In genomic region chr12:47077206-47078085, GRCh38 we compare ENCODE assay signal across 14 cellular contexts. TPM values are rescaled to one million over a fixed set of nuclear protein-coding genes. Genes with fewer than 3 reads are reported as not detected.
A peak's percentile ranks its signal among the peaks of the same experiment; 100 is the strongest.
DNase-seq lines count a peak whose midpoint lies in the region; ATAC-seq and TF ChIP-seq lines count a peak whose summit lies in the region.
"Had no signal": no experiment of that assay in that cellular context is flagged by ENCODE, and none has a peak within 500 bp of the region (broad histone marks: within the 10 kb centered on the region; RNA-seq: fewer than 3 reads in every experiment).

No MANE protein-coding gene starts in this region.

- 87 to 90% methylated on average over 13 to 16 of the region's 17 CpGs for WGBS in gastroesophageal sphincter (ENCODE audit: low coverage in 1 of 2), 2 donors

- H3K27ac ChIP-seq in lower lobe of right lung (no peak overlapping the region), WERI-Rb-1 (no peak overlapping the region), gastroesophageal sphincter (no peak overlapping the region)
- H3K27ac ChIP-seq: BLaER1 treated with 17β-estradiol and CSF1 and Interleukin-3, amounts not matched to agents 10 nM and 100 nM; esophagus muscularis mucosa had no signal

- DNase-seq in activated T-cell treated with anti-CD3 and anti-CD28 coated beads, Interleukin-2, amount 50 U/mL, for 24 hours: no peak
- DNase-seq in activated T-cell treated with anti-CD3 and anti-CD28 coated beads for 4 hours (no peak), lower lobe of right lung (no peak), type B pancreatic cell (ENCODE audit: extremely low spot score, unreplicated experiment) (no peak), WERI-Rb-1 (no peak), head of caudate nucleus (no peak)
- DNase-seq: activated naive CD4-positive, alpha-beta T cell; NCI-H2227 treated with DMSO at 0.1 percent for 48 hours; small intestine had no signal

- peaks cover 42% of the 10 kb centered on the region for H3K36me3 Mint-ChIP-seq in activated T-cell treated with anti-CD3 and anti-CD28 coated beads, Interleukin-2, amount 50 U/mL, for 24 hours (ENCODE audit: low read depth)
- H3K36me3 Mint-ChIP-seq in activated naive CD8-positive, alpha-beta T cell: peaks cover 14% of the 10 kb centered on the region
- peaks cover 3% of the 10 kb centered on the region for H3K36me3 Mint-ChIP-seq in type B pancreatic cell

- TF ChIP-seq CTCF in lower lobe of right lung (IDR thresholded peaks at IDR 0.05) (no peak), type B pancreatic cell (conservative IDR thresholded peaks at IDR 0.05) (no peak), WERI-Rb-1 (IDR thresholded peaks at IDR 0.05; ENCODE audit: low read depth, low read length) (no peak), gastroesophageal sphincter (IDR thresholded peaks at IDR 0.05) (no peak)

- peak overlapping the region; percentile 86 for H3K4me3 Mint-ChIP-seq in activated T-cell treated with anti-CD3 and anti-CD28 coated beads, Interleukin-2, amount 50 U/mL, for 24 hours
- H3K4me3 Mint-ChIP-seq in activated naive CD8-positive, alpha-beta T cell: peak overlapping the region; percentile 98
- H3K4me3 Mint-ChIP-seq in type B pancreatic cell: peak overlapping the region; percentile 87

- ATAC-seq in lower lobe of right lung (no peak), gastroesophageal sphincter (no peak)
- ATAC-seq: left lobe of liver had no signal

- no peak for TF ChIP-seq EP300 in gastroesophageal sphincter (IDR thresholded peaks at IDR 0.05)

- no peak for TF ChIP-seq POLR2A in gastroesophageal sphincter (IDR thresholded peaks at IDR 0.05)

- intact Hi-C loops in lower lobe of right lung (cut with DNase I): no loop called here
- intact Hi-C loops in head of caudate nucleus (cut with DNase I): no loop called here

- H3K4me1 ChIP-seq in lower lobe of right lung (peaks cover 44% of the 10 kb centered on the region), gastroesophageal sphincter (peaks cover 0 to 29% (median 0%) of the 10 kb centered on the region in 3 donors)

- H3K27me3 Mint-ChIP-seq in activated T-cell treated with anti-CD3 and anti-CD28 coated beads, Interleukin-2, amount 50 U/mL, for 24 hours: no peaks in the 10 kb centered on the region
- no peaks in the 10 kb centered on the region for H3K27me3 Mint-ChIP-seq in activated naive CD8-positive, alpha-beta T cell
- H3K27me3 Mint-ChIP-seq in type B pancreatic cell: peaks cover 56% of the 10 kb centered on the region

- peaks cover 63% of the 10 kb centered on the region for H3K4me1 Mint-ChIP-seq in activated T-cell treated with anti-CD3 and anti-CD28 coated beads, Interleukin-2, amount 50 U/mL, for 24 hours (ENCODE audit: low read depth)
- H3K4me1 Mint-ChIP-seq in activated naive CD8-positive, alpha-beta T cell (ENCODE audit: low read depth): peaks cover 60% of the 10 kb centered on the region
- H3K4me1 Mint-ChIP-seq in type B pancreatic cell (ENCODE audit: unreplicated experiment): peaks cover 17% of the 10 kb centered on the region

- peak overlapping the region; percentile 75 for H3K4me3 ChIP-seq in lower lobe of right lung
- H3K4me3 ChIP-seq in WERI-Rb-1 (ENCODE audit: low read depth, low read length): no peak overlapping the region
- peak overlapping the region in 1 of 2 donors; percentile 88 for H3K4me3 ChIP-seq in gastroesophageal sphincter

- no peaks in the 10 kb centered on the region for H3K9me3 Mint-ChIP-seq in activated T-cell treated with anti-CD3 and anti-CD28 coated beads, Interleukin-2, amount 50 U/mL, for 24 hours
- H3K9me3 Mint-ChIP-seq in activated naive CD8-positive, alpha-beta T cell (ENCODE audit: low read depth): no peaks in the 10 kb centered on the region
- no peaks in the 10 kb centered on the region for H3K9me3 Mint-ChIP-seq in type B pancreatic cell

- H3K36me3 ChIP-seq in lower lobe of right lung (no peaks in the 10 kb centered on the region), WERI-Rb-1 (no peaks in the 10 kb centered on the region), gastroesophageal sphincter (no peaks in the 10 kb centered on the region)
- H3K36me3 ChIP-seq: BLaER1 treated with 17β-estradiol and CSF1 and Interleukin-3, amounts not matched to agents 10 nM and 100 nM; esophagus muscularis mucosa had no signal

- peak overlapping the region; percentile 94 for H3K27ac Mint-ChIP-seq in activated T-cell treated with anti-CD3 and anti-CD28 coated beads, Interleukin-2, amount 50 U/mL, for 24 hours
- H3K27ac Mint-ChIP-seq in activated naive CD8-positive, alpha-beta T cell: peak overlapping the region; percentile 61
- H3K27ac Mint-ChIP-seq in type B pancreatic cell: no peak overlapping the region

- H3K27me3 ChIP-seq in lower lobe of right lung (ENCODE audit: low read depth) (no peaks in the 10 kb centered on the region), WERI-Rb-1 (ENCODE audit: insufficient read depth, low read depth, severe bottlenecking) (peaks cover 66% of the 10 kb centered on the region), gastroesophageal sphincter (no peaks in the 10 kb centered on the region)
- H3K27me3 ChIP-seq: esophagus muscularis mucosa had no signal

- H3K9me3 ChIP-seq in lower lobe of right lung: no peaks in the 10 kb centered on the region
- no peaks in the 10 kb centered on the region for H3K9me3 ChIP-seq in WERI-Rb-1 (ENCODE audit: severe bottlenecking)
- H3K9me3 ChIP-seq in gastroesophageal sphincter: no peaks in the 10 kb centered on the region
- H3K9me3 ChIP-seq: BLaER1 treated with 17β-estradiol and CSF1 and Interleukin-3, amounts not matched to agents 10 nM and 100 nM; esophagus muscularis mucosa had no signal

RNA-seq across cellular contexts. Expression of gene PCED1B, which starts 2.0 kb away (rescaled TPM):
- total RNA-seq in lower lobe of right lung (13.4 TPM), type B pancreatic cell (ENCODE audit: low replicate concordance) (0.41 and 0.55 TPM in 2 replicates), gastroesophageal sphincter (1 to 10 TPM in 2 of 4 donors, under 1 TPM in 1, not detected in 1; 0.22 to 2.7 (median 1.7) TPM)

RNA-seq across cellular contexts. Expression of gene AMIGO2, which starts 2.3 kb away (rescaled TPM):
- 40.2 TPM for total RNA-seq in lower lobe of right lung
- total RNA-seq in type B pancreatic cell (ENCODE audit: low replicate concordance): 4.8 and 9.3 TPM in 2 replicates
- total RNA-seq in gastroesophageal sphincter: 1 to 10 TPM; 1.4 to 8.1 (median 3.6) TPM
